In the genomic region with DNA sequence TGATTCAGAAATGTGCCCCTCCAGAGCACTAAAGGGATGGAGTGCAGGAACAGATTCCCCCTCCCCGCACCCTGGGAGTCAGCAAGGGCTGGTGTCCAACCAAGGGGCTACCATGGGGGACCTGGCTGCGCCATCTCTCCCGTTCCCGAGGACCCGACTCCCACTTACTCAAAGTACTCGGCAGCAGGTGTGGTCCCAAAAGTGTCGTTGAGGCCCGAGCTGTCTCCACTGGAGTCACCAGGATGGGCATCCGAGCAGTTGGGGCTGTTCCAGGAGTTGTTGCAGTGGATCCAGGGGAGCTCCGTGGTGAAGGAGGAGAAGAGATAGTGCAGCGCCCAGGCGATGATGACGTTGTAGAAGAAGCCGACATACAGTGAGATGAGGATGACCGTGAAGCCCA, we compare ENCODE assay signal across 21 cellular contexts. TPM values are rescaled to one million over a fixed set of nuclear protein-coding genes. Genes with fewer than 3 reads are reported as not detected.
A peak's percentile ranks its signal among the peaks of the same experiment; 100 is the strongest.
DNase-seq lines count a peak whose midpoint lies in the region; ATAC-seq and TF ChIP-seq lines count a peak whose summit lies in the region.
"Had no signal": no experiment of that assay in that cellular context is flagged by ENCODE, and none has a peak within 500 bp of the region (broad histone marks: within the 10 kb centered on the region; RNA-seq: fewer than 3 reads in every experiment).

No MANE protein-coding gene starts in this region.

- H3K4me2 ChIP-seq in osteoblast (ENCODE audit: insufficient read depth, low read length): no peak overlapping the region
- H3K4me2 ChIP-seq: BLaER1 treated with 17β-estradiol and CSF1 and Interleukin-3, amounts not matched to agents 10 nM and 100 nM had no signal

- H3K4me1 ChIP-seq in RWPE2 (ENCODE audit: insufficient read depth, poor library complexity, severe bottlenecking) (peaks cover under 1% of the 10 kb centered on the region), osteoblast (ENCODE audit: insufficient read depth, low read length) (no peaks in the 10 kb centered on the region), upper lobe of right lung (no peaks in the 10 kb centered on the region)
- H3K4me1 ChIP-seq: SJSA1 had no signal

- H3K27me3 Mint-ChIP-seq in activated CD4-positive, alpha-beta T cell treated with anti-CD3 and anti-CD28 coated beads, Interleukin-2, amount 10 ng/mL, durations not matched to agents 7 days and 5 days: no peaks in the 10 kb centered on the region

- H3K9me3 ChIP-seq in RWPE2 (ENCODE audit: severe bottlenecking) (peaks cover 6% of the 10 kb centered on the region), osteoblast (ENCODE audit: low read depth, low read length) (peaks cover 14% of the 10 kb centered on the region), upper lobe of right lung (peaks cover 20% of the 10 kb centered on the region)

- no peaks in the 10 kb centered on the region for H4K20me1 ChIP-seq in osteoblast (ENCODE audit: insufficient read depth, low read length)
- H4K20me1 ChIP-seq: BLaER1 treated with 17β-estradiol and CSF1 and Interleukin-3, amounts not matched to agents 10 nM and 100 nM had no signal

- TF ChIP-seq CTCF in RWPE2 (IDR thresholded peaks at IDR 0.05; ENCODE audit: poor library complexity, severe bottlenecking) (no peak), osteoblast (IDR thresholded peaks at IDR 0.05; ENCODE audit: extremely low read depth, low read depth, low read length) (no peak), upper lobe of right lung (IDR thresholded peaks at IDR 0.05) (no peak)

- no peak overlapping the region for H3K4me3 Mint-ChIP-seq in activated CD4-positive, alpha-beta T cell treated with anti-CD3 and anti-CD28 coated beads, Interleukin-2, amount 10 ng/mL, durations not matched to agents 7 days and 5 days
- H3K4me3 Mint-ChIP-seq: CD8-positive, alpha-beta T cell; IgD-negative memory B cell had no signal

- H3K4me1 Mint-ChIP-seq in activated CD4-positive, alpha-beta T cell treated with anti-CD3 and anti-CD28 coated beads, Interleukin-2, amount 10 ng/mL, durations not matched to agents 7 days and 5 days: no peaks in the 10 kb centered on the region
- H3K4me1 Mint-ChIP-seq: IgD-negative memory B cell had no signal

- no peaks in the 10 kb centered on the region for H3K79me2 ChIP-seq in osteoblast (ENCODE audit: insufficient read depth, low read length)

- H3K27ac Mint-ChIP-seq in activated CD4-positive, alpha-beta T cell treated with anti-CD3 and anti-CD28 coated beads, Interleukin-2, amount 10 ng/mL, durations not matched to agents 7 days and 5 days: no peak overlapping the region
- H3K27ac Mint-ChIP-seq: CD8-positive, alpha-beta T cell; IgD-negative memory B cell had no signal

- peaks cover 30% of the 10 kb centered on the region for H3K9me3 Mint-ChIP-seq in activated CD4-positive, alpha-beta T cell treated with anti-CD3 and anti-CD28 coated beads, Interleukin-2, amount 10 ng/mL, durations not matched to agents 7 days and 5 days

- intact Hi-C loops in upper lobe of right lung (cut with DNase I): no loop called here

- CTCF ChIA-PET in activated CD4-positive, alpha-beta T cell treated with anti-CD3 and anti-CD28 coated beads, Interleukin-2, amount 10 ng/mL, durations not matched to agents 7 days and 5 days (lab: Charles Lee): no interaction called here

- no peak overlapping the region for H2AFZ ChIP-seq in osteoblast (ENCODE audit: low read length)

- peak; percentile 4 for DNase-seq in activated CD4-positive, alpha-beta T cell treated with anti-CD3 and anti-CD28 coated beads for 1 hour
- no peak for DNase-seq in activated CD4-positive, alpha-beta T cell treated with anti-CD3 and anti-CD28 coated beads, Interleukin-2, amount 10 ng/mL, durations not matched to agents 7 days and 5 days
- DNase-seq in RWPE2 (ENCODE audit: low spot score): peak; percentile 65
- peak; percentile 32 for DNase-seq in osteoblast (ENCODE audit: insufficient read length, low spot score, missing footprints)
- DNase-seq in upper lobe of right lung: peak; percentile 47
- DNase-seq: 8988T, NCI-H1105, NCI-H146, NCI-H2029 treated with DMSO at 0.1 percent for 48 hours, NCI-H226, NCI-H510A treated with DMSO at 0.1 percent for 48 hours, NCI-H748 treated with DMSO at 0.1 percent for 48 hours had no signal

- H3K36me3 ChIP-seq in RWPE2 (ENCODE audit: low read depth) (no peaks in the 10 kb centered on the region), osteoblast (ENCODE audit: insufficient read depth, low read length) (no peaks in the 10 kb centered on the region), upper lobe of right lung (no peaks in the 10 kb centered on the region)
- H3K36me3 ChIP-seq: BLaER1 treated with 17β-estradiol and CSF1 and Interleukin-3, amounts not matched to agents 10 nM and 100 nM; SJSA1 had no signal

- no peak overlapping the region for H3K27ac ChIP-seq in RWPE2 (ENCODE audit: poor library complexity, severe bottlenecking)
- no peak overlapping the region for H3K27ac ChIP-seq in osteoblast (ENCODE audit: low read depth, low read length)
- H3K27ac ChIP-seq in upper lobe of right lung: no peak overlapping the region
- H3K27ac ChIP-seq: BLaER1 treated with 17β-estradiol and CSF1 and Interleukin-3, amounts not matched to agents 10 nM and 100 nM; SJSA1 had no signal

- H3K36me3 Mint-ChIP-seq in activated CD4-positive, alpha-beta T cell treated with anti-CD3 and anti-CD28 coated beads, Interleukin-2, amount 10 ng/mL, durations not matched to agents 7 days and 5 days (ENCODE audit: low read depth): peaks cover 4% of the 10 kb centered on the region
- H3K36me3 Mint-ChIP-seq: CD8-positive, alpha-beta T cell had no signal

- POLR2A ChIA-PET in activated CD4-positive, alpha-beta T cell treated with anti-CD3 and anti-CD28 coated beads, Interleukin-2, amount 10 ng/mL, durations not matched to agents 7 days and 5 days (lab: Charles Lee): no interaction called here

- ATAC-seq in RWPE2 (ENCODE audit: low read depth) (no peak), upper lobe of right lung (no peak), HG02623 (IDR thresholded peaks at IDR 0.05; ENCODE audit: unreplicated experiment) (no peak), GM21381 (IDR thresholded peaks at IDR 0.05; ENCODE audit: unreplicated experiment) (no peak)
- ATAC-seq: CD8-positive, alpha-beta T cell; Panc1 had no signal

- H3K4me3 ChIP-seq in RWPE2 (ENCODE audit: severe bottlenecking) (no peak overlapping the region), osteoblast (ENCODE audit: insufficient read depth, low read length) (no peak overlapping the region), upper lobe of right lung (no peak overlapping the region)
- H3K4me3 ChIP-seq: BLaER1 treated with 17β-estradiol and CSF1 and Interleukin-3, amounts not matched to agents 10 nM and 100 nM; SJSA1 had no signal

- H3K27me3 ChIP-seq in RWPE2 (ENCODE audit: insufficient read depth, poor library complexity, severe bottlenecking): no peaks in the 10 kb centered on the region
- no peaks in the 10 kb centered on the region for H3K27me3 ChIP-seq in osteoblast (ENCODE audit: insufficient read depth, low read length)
- no peaks in the 10 kb centered on the region for H3K27me3 ChIP-seq in upper lobe of right lung
- H3K27me3 ChIP-seq: BLaER1 treated with 17β-estradiol and CSF1 and Interleukin-3, amounts not matched to agents 10 nM and 100 nM; SJSA1 had no signal

RNA-seq across cellular contexts. Expression of a gene that starts 12.9 kb away (rescaled TPM):
- total RNA-seq in activated CD4-positive, alpha-beta T cell treated with anti-CD3 and anti-CD28 coated beads, Interleukin-2, amount 10 ng/mL, durations not matched to agents 7 days and 5 days: under 1 TPM in 1 of 2 experiments, not detected in 1; 0.08 TPM
- not detected in 2 replicates for total RNA-seq in osteoblast
- total RNA-seq in upper lobe of right lung: 0.52 TPM
- total RNA-seq: CD8-positive, alpha-beta T cell; Daoy; H4; SJSA1 had no signal
